Comparison of ENCODE assay signal across 24 cellular contexts in genomic region chr7:106175507-106175906, GRCh38.
A peak's percentile ranks its signal among the peaks of the same experiment; 100 is the strongest.
DNase-seq lines count a peak whose midpoint lies in the region; ATAC-seq, FAIRE-seq and TF ChIP-seq lines count a peak whose summit lies in the region.
"Had no signal": no experiment of that assay in that cellular context is flagged by ENCODE, and none has a peak within 500 bp of the region (broad histone marks: within the 10 kb centered on the region; RNA-seq: fewer than 3 reads in every experiment).

No MANE protein-coding gene starts in this region.

- H3K9me3 Mint-ChIP-seq in activated naive CD4-positive, alpha-beta T cell treated with anti-CD3 and anti-CD28 coated beads, Interleukin-2, amount 50 U/mL, for 72 hours, result no peaks in the 10 kb centered on the region
- H3K9me3 Mint-ChIP-seq: CD4-positive, alpha-beta T cell; HFFc6 had no signal

- ATAC-seq in HG03025 (IDR thresholded peaks at IDR 0.05; ENCODE audit: low FRiP score, unreplicated experiment), result no peak
- ATAC-seq in activated naive CD4-positive, alpha-beta T cell treated with anti-CD3 and anti-CD28 coated beads, Interleukin-2, amount 50 U/mL, for 72 hours, result no peak

- H3K36me3 Mint-ChIP-seq in activated naive CD4-positive, alpha-beta T cell treated with anti-CD3 and anti-CD28 coated beads, Interleukin-2, amount 50 U/mL, for 72 hours, result no peaks in the 10 kb centered on the region

- DNase-seq in AG04450 (ENCODE audit: low read depth, low spot score) (no peak), DMS53 treated with DMSO at 0.1 percent for 48 hours (lab: John Stamatoyannopoulos, UW; ENCODE audit: unreplicated experiment) (peak; percentile 17), NCI-H2029 (lab: John Stamatoyannopoulos, UW) (peak; percentile 5), NCI-H774 (lab: John Stamatoyannopoulos, UW) (peak; percentile 80), LoVo (ENCODE audit: low spot score) (no peak), urothelium cell line (ENCODE audit: low spot score) (no peak)
- DNase-seq in activated naive CD4-positive, alpha-beta T cell treated with anti-CD3 and anti-CD28 coated beads, Interleukin-2, amount 50 U/mL, for 72 hours (ENCODE audit: low spot score in 2 of 2), result no peak
- DNase-seq: CD4-positive, alpha-beta T cell; DMS79; HFFc6; IMR-90; Kasumi-1; MM.1S; NCI-H1436; NCI-H2081 treated with DMSO at 0.1 percent for 48 hours; NCI-H2227 treated with DMSO at 0.1 percent for 48 hours; NCI-H524 treated with DMSO at 0.1 percent for 48 hours; OCI-M1; SHP77 had no signal

- CTCF ChIA-PET in AG04450 (lab: Charles Lee), result interaction anchor here (0.6 to 11.2 kb wide), 15 partner anchors 9 to 560 kb away, joined by 3 to 287 read pairs (median 7); no protein-coding TSS in a partner anchor

- H3K27me3 ChIP-seq in AG04450 (ENCODE audit: control insufficient read depth, insufficient read depth, low read length), result peaks cover 4% of the 10 kb centered on the region

- H3K27ac Mint-ChIP-seq in activated naive CD4-positive, alpha-beta T cell treated with anti-CD3 and anti-CD28 coated beads, Interleukin-2, amount 50 U/mL, for 72 hours, result no peak overlapping the region
- H3K27ac Mint-ChIP-seq: CD4-positive, alpha-beta T cell; HFFc6 had no signal

- 0 out of 2 replicates have a peak, but pooled peaks have one; percentile 3 for TF ChIP-seq CTCF in AG04450 (IDR thresholded peaks at IDR 0.05; ENCODE audit: low read depth, low read length)

- no peak overlapping the region for H3K4me3 ChIP-seq in AG04450 (ENCODE audit: low read depth, low read length)
- H3K4me3 ChIP-seq: SK-N-MC had no signal

- no peaks in the 10 kb centered on the region for H3K9me3 ChIP-seq in AG04450 (ENCODE audit: control insufficient read depth, insufficient read depth, low read length)

- FAIRE-seq in urothelium cell line (lab: Jason Lieb, UNC), result no peak
- FAIRE-seq: A204.1, H54 had no signal

- POLR2A ChIA-PET in AG04450 (lab: Yijun Ruan, JAX), result no interaction called here

- H3K27ac ChIP-seq in AG04450 (ENCODE audit: low read depth, low read length), result no peak overlapping the region
- H3K27ac ChIP-seq: HL-60, SK-N-MC had no signal

Comparison
In these comparisons a context has a peak if more than half of its experiments do, and no peak if none do; other contexts are left out.
1. DNase-seq: peak in DMS53 treated with DMSO at 0.1 percent for 48 hours (single experiment), NCI-H2029 (single experiment) and NCI-H774 (single experiment); none in AG04450 (single experiment), LoVo (single experiment), activated naive CD4-positive, alpha-beta T cell treated with anti-CD3 and anti-CD28 coated beads, Interleukin-2, amount 50 U/mL, for 72 hours (0 of 2) and urothelium cell line (single experiment).